18 cellular contexts compared by ENCODE assay signal in genomic region chr5:1142886-1143669, GRCh38. TPM values are rescaled to one million over a fixed set of nuclear protein-coding genes. Genes with fewer than 3 reads are reported as not detected.
DNase-seq lines count a peak whose midpoint lies in the region; ATAC-seq and TF ChIP-seq lines count a peak whose summit lies in the region.
"Had no signal": no experiment of that assay in that cellular context is flagged by ENCODE, and none has a peak within 500 bp of the region (broad histone marks: within the 10 kb centered on the region; RNA-seq: fewer than 3 reads in every experiment).

No MANE protein-coding gene starts in this region.

- no peaks in the 10 kb centered on the region for H3K9me3 ChIP-seq in left ventricle myocardium inferior (replicated peaks)
- H3K9me3 ChIP-seq: HAP-1 had no signal

- no peaks in the 10 kb centered on the region for H3K36me3 ChIP-seq in left ventricle myocardium inferior
- H3K36me3 ChIP-seq: HAP-1 had no signal

- no peak overlapping the region for H3K27ac ChIP-seq in left ventricle myocardium inferior (replicated peaks)

- intact Hi-C loops in left ventricle myocardium superior (cut with micrococcal nuclease), result loop anchor here (10.0 kb wide), 1 partner anchor 218 kb away; no protein-coding TSS in a partner anchor
- intact Hi-C loops in left ventricle myocardium inferior (cut with micrococcal nuclease), result no loop called here

- peaks cover 7% of the 10 kb centered on the region for H3K4me1 Mint-ChIP-seq in glutamatergic neuron (ENCODE audit: low read depth, unreplicated experiment)
- peaks cover 43% of the 10 kb centered on the region for H3K4me1 Mint-ChIP-seq in stimulated activated memory B cell treated with anti-CD40 and anti-IgM and Interleukin-4, amounts not matched to agents 10 μg/mL and 1 μg/mL and 100 μg/mL, for 72 hours

- no peak for ATAC-seq in left ventricle myocardium superior
- ATAC-seq in stimulated activated memory B cell treated with anti-CD40 and anti-IgM and Interleukin-4, amounts not matched to agents 10 μg/mL and 1 μg/mL and 100 μg/mL, for 72 hours, result no peak
- ATAC-seq in GM18868 (IDR thresholded peaks at IDR 0.05; ENCODE audit: unreplicated experiment), result no peak
- ATAC-seq: GM12878, HepG2 had no signal

- H3K27ac Mint-ChIP-seq in glutamatergic neuron (ENCODE audit: unreplicated experiment), result no peak overlapping the region
- H3K27ac Mint-ChIP-seq in stimulated activated memory B cell treated with anti-CD40 and anti-IgM and Interleukin-4, amounts not matched to agents 10 μg/mL and 1 μg/mL and 100 μg/mL, for 72 hours, result peak overlapping the region; percentile 65
- H3K27ac Mint-ChIP-seq: CD4-positive, alpha-beta T cell had no signal

- peaks cover 3% of the 10 kb centered on the region for H3K9me3 Mint-ChIP-seq in glutamatergic neuron (ENCODE audit: unreplicated experiment)
- no peaks in the 10 kb centered on the region for H3K9me3 Mint-ChIP-seq in stimulated activated memory B cell treated with anti-CD40 and anti-IgM and Interleukin-4, amounts not matched to agents 10 μg/mL and 1 μg/mL and 100 μg/mL, for 72 hours
- H3K9me3 Mint-ChIP-seq: CD4-positive, alpha-beta T cell had no signal

- H3K27me3 ChIP-seq in left ventricle myocardium inferior (ENCODE audit: low read depth), result no peaks in the 10 kb centered on the region

- H3K4me1 ChIP-seq in left ventricle myocardium inferior, result peaks cover 41% of the 10 kb centered on the region
- H3K4me1 ChIP-seq: HAP-1 had no signal

- H3K36me3 Mint-ChIP-seq in glutamatergic neuron (ENCODE audit: unreplicated experiment), result no peaks in the 10 kb centered on the region
- H3K36me3 Mint-ChIP-seq in stimulated activated memory B cell treated with anti-CD40 and anti-IgM and Interleukin-4, amounts not matched to agents 10 μg/mL and 1 μg/mL and 100 μg/mL, for 72 hours, result no peaks in the 10 kb centered on the region

- H3K4me3 Mint-ChIP-seq in glutamatergic neuron (ENCODE audit: unreplicated experiment), result no peak overlapping the region
- no peak overlapping the region for H3K4me3 Mint-ChIP-seq in stimulated activated memory B cell treated with anti-CD40 and anti-IgM and Interleukin-4, amounts not matched to agents 10 μg/mL and 1 μg/mL and 100 μg/mL, for 72 hours
- H3K4me3 Mint-ChIP-seq: CD4-positive, alpha-beta T cell had no signal

- TF ChIP-seq CTCF in left ventricle myocardium inferior (IDR thresholded peaks at IDR 0.05; ENCODE audit: borderline replicate concordance), result no peak
- TF ChIP-seq CTCF in glutamatergic neuron (IDR thresholded peaks at IDR 0.05; ENCODE audit: partially characterized antibody, unreplicated experiment), result no peak

- H3K27me3 Mint-ChIP-seq in glutamatergic neuron (ENCODE audit: unreplicated experiment), result peaks cover 2% of the 10 kb centered on the region
- H3K27me3 Mint-ChIP-seq in stimulated activated memory B cell treated with anti-CD40 and anti-IgM and Interleukin-4, amounts not matched to agents 10 μg/mL and 1 μg/mL and 100 μg/mL, for 72 hours, result peaks cover 18% of the 10 kb centered on the region

- H3K4me3 ChIP-seq in left ventricle myocardium inferior, result no peak overlapping the region
- H3K4me3 ChIP-seq: GM12878, HAP-1 had no signal

- DNase-seq in left ventricle myocardium superior (peak; percentile 30), left ventricle myocardium inferior (no peak), glutamatergic neuron (peak; percentile 12), SHP77 treated with DMSO at 0.1 percent for 48 hours (lab: John Stamatoyannopoulos, UW) (no peak), KG1 (lab: John Stamatoyannopoulos, UW) (no peak)
- DNase-seq: ACHN; C1 segment of cervical spinal cord; Calu3; CD4-positive, alpha-beta T cell; DMS 273 treated with DMSO at 0.1 percent for 48 hours; DMS79; GOT3 had no signal

RNA-seq across cellular contexts. Expression of gene SLC12A7, which starts 31.2 kb away (rescaled TPM):
- total RNA-seq in left ventricle myocardium superior, result 230 TPM
- total RNA-seq in left ventricle myocardium inferior, result 140 TPM
- 147 TPM for total RNA-seq in glutamatergic neuron (ENCODE audit: unreplicated experiment)

RNA-seq across cellular contexts. Expression of gene SLC6A19, which starts 58.3 kb away (rescaled TPM):
- total RNA-seq in left ventricle myocardium superior, result not detected
- not detected for total RNA-seq in left ventricle myocardium inferior
- not detected for total RNA-seq in glutamatergic neuron (ENCODE audit: unreplicated experiment)
- total RNA-seq: A172; Calu3; CD4-positive, alpha-beta T cell had no signal

Comparison
In these comparisons a context has a peak if more than half of its experiments do, and no peak if none do; other contexts are left out.
1. DNase-seq: peak in left ventricle myocardium superior (single experiment) and glutamatergic neuron (single experiment); none in left ventricle myocardium inferior (single experiment), SHP77 treated with DMSO at 0.1 percent for 48 hours (single experiment) and KG1 (single experiment).